ENCODE assay signal across 22 cellular contexts in the genomic region with DNA sequence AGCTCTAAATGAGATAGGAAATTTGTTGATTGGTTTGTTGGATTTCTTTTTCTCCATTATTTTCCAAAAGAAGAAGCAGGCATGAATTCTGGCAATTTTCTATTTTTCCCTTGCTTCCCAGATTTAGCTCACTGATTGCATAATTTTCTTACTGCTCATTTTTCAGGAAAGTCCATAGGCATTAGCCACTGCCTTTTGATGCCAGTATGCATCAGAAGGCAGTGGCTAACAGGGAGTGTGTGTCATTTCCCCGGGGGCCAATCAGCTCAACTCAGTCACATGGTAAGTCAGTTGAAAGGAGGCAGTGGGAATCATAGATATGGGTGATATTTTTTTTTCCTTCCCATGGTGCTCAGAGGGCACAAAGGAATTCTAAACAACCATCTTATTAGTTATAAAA.
A peak's percentile ranks its signal among the peaks of the same experiment; 100 is the strongest.
DNase-seq lines count a peak whose midpoint lies in the region; ATAC-seq and TF ChIP-seq lines count a peak whose summit lies in the region.
"Had no signal": no experiment of that assay in that cellular context is flagged by ENCODE, and none has a peak within 500 bp of the region (broad histone marks: within the 10 kb centered on the region; RNA-seq: fewer than 3 reads in every experiment).

No MANE protein-coding gene starts in this region.

- no peak overlapping the region for H3K4me3 ChIP-seq in MG63
- no peak overlapping the region for H3K4me3 ChIP-seq in cardiac fibroblast (replicated peaks in 1 of 2; ENCODE audit: low read depth in 2 of 2, low read length in 2 of 2)
- H3K4me3 ChIP-seq in skeletal muscle cell (ENCODE audit: low read depth, low read length), result no peak overlapping the region
- H3K4me3 ChIP-seq: ascending aorta, dorsolateral prefrontal cortex, heart right ventricle, psoas muscle had no signal

- peak; percentile 42 for DNase-seq in Daoy (ENCODE audit: low read depth)
- peak; percentile 28 for DNase-seq in MG63
- DNase-seq in cardiac fibroblast (ENCODE audit: low read depth in 2 of 2), result peak; percentile 58 to 88
- DNase-seq in skeletal muscle cell (ENCODE audit: low read depth), result peak; percentile 70
- DNase-seq in NCI-H146 (lab: John Stamatoyannopoulos, UW), result no peak
- DNase-seq in DMS114 treated with DMSO at 0.1 percent for 48 hours (lab: John Stamatoyannopoulos, UW; ENCODE audit: unreplicated experiment), result no peak
- DNase-seq: activated B cell treated with CpG ODN at 0.5 μM for 24 hours; activated CD4-positive, alpha-beta T cell treated with anti-CD3 and anti-CD28 coated beads, Interleukin-2, amount 50 U/mL, for 4 hours; DMS79 treated with DMSO at 0.1 percent for 48 hours; dorsolateral prefrontal cortex; heart right ventricle; left cardiac atrium; MM.1S; NCI-H1694; NCI-H524 treated with DMSO at 0.1 percent for 48 hours; psoas muscle; stimulated activated CD8-positive, alpha-beta memory T cell treated with anti-CD3 and anti-CD28 coated beads, Interleukin-4, amount 100 ng/mL, for 48 hours had no signal

- H3K9me3 ChIP-seq in MG63, result no peaks in the 10 kb centered on the region
- H3K9me3 ChIP-seq: ascending aorta, neutrophil, psoas muscle had no signal

- H3K27me3 ChIP-seq in MG63, result no peaks in the 10 kb centered on the region
- H3K27me3 ChIP-seq: ascending aorta, neutrophil had no signal

- H3K36me3 ChIP-seq in MG63, result no peaks in the 10 kb centered on the region
- H3K36me3 ChIP-seq: ascending aorta, heart right ventricle, neutrophil had no signal

- TF ChIP-seq CTCF in cardiac fibroblast (IDR thresholded peaks at IDR 0.05; ENCODE audit: low read depth, low read length), result no peak

- ATAC-seq in GM21381 (IDR thresholded peaks at IDR 0.05; ENCODE audit: unreplicated experiment) (no peak), GM19023 (IDR thresholded peaks at IDR 0.05; ENCODE audit: unreplicated experiment) (no peak)
- ATAC-seq: HCT116, heart right ventricle, left cardiac atrium, psoas muscle had no signal

Comparison
In these comparisons a context has a peak if more than half of its experiments do, and no peak if none do; other contexts are left out.
1. DNase-seq: peak in Daoy (single experiment), MG63 (single experiment), cardiac fibroblast (2 of 2) and skeletal muscle cell (single experiment); none in NCI-H146 (single experiment) and DMS114 treated with DMSO at 0.1 percent for 48 hours (single experiment).